In genomic region chr20:35226775-35227681, GRCh38 we compare ENCODE assay signal across 1 cellular context.
TF ChIP-seq lines count a peak whose summit lies in the region.

No MANE protein-coding gene starts in this region.

TF ChIP-seq in HepG2, 621 proteins besides CTCF, POLR2A, EP300 and RAD21 (continued from another document and continues in another):
- TF ChIP-seq, protein P1, sequence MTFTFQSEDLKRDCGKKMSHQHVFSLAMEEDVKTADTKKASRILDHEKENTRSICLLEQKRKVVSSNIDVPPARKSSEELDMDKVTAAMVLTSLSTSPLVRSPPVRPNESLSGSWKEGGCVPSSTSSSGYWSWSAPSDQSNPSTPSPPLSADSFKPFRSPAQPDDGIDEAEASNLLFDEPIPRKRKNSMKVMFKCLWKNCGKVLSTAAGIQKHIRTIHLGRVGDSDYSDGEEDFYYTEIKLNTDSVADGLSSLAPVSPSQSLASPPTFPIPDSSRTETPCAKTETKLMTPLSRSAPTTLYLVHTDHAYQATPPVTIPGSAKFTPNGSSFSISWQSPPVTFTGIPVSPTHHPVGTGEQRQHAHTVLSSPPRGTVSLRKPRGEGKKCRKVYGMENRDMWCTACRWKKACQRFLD (CRISPR knock-in tag; IDR thresholded peaks at IDR 0.05; ENCODE audit: borderline replicate concordance), result peak; percentile 94
- TF ChIP-seq STAT5B (CRISPR knock-in tag; IDR thresholded peaks at IDR 0.05) (peak; percentile 94), MXI1 (IDR thresholded peaks at IDR 0.05; ENCODE audit: borderline replicate concordance, low read depth, low read length) (peak; percentile 97), SRSF1 (optimal IDR thresholded peaks at IDR 0.05; ENCODE audit: low read depth, low read length) (no peak), ZNF260 (CRISPR knock-in tag; IDR thresholded peaks at IDR 0.05; ENCODE audit: borderline replicate concordance, low read depth) (no peak), SP4 (CRISPR knock-in tag; IDR thresholded peaks at IDR 0.05) (peak; percentile 65; the same call in 1 of the 2 replicates), ZNF552 (CRISPR knock-in tag; IDR thresholded peaks at IDR 0.05; ENCODE audit: borderline replicate concordance) (peak; percentile 85; the same call in 1 of the 2 replicates), PPARG (CRISPR knock-in tag; conservative IDR thresholded peaks at IDR 0.05) (peak; percentile 66; the same call in 1 of the 2 replicates), TRIM24 (CRISPR knock-in tag; IDR thresholded peaks at IDR 0.05) (no peak), PRDM10 (CRISPR knock-in tag; IDR thresholded peaks at IDR 0.05; ENCODE audit: low read depth) (peak; percentile 34; the same call in 1 of the 2 replicates), RFXAP (CRISPR knock-in tag; IDR thresholded peaks at IDR 0.05; ENCODE audit: borderline replicate concordance) (peak; percentile 91), MEIS2 (CRISPR knock-in tag; IDR thresholded peaks at IDR 0.05) (peak; percentile 98), ZNF343 (CRISPR knock-in tag; IDR thresholded peaks at IDR 0.05) (peak; percentile 83; the same call in 1 of the 2 replicates), PCBP2 (optimal IDR thresholded peaks at IDR 0.05; ENCODE audit: low read depth, low read length, poor library complexity, severe bottlenecking) (no peak), TMF1 (CRISPR knock-in tag; IDR thresholded peaks at IDR 0.05; ENCODE audit: low read depth) (peak; percentile 95), ZFP62 (CRISPR knock-in tag; IDR thresholded peaks at IDR 0.05) (no peak), ZFX (CRISPR knock-in tag; IDR thresholded peaks at IDR 0.05; ENCODE audit: low read depth) (peak; percentile 67), GATAD2A (CRISPR knock-in tag; IDR thresholded peaks at IDR 0.05) (no peak; the same call in 1 of the 2 replicates), BCL6 (CRISPR knock-in tag; IDR thresholded peaks at IDR 0.05) (peak; percentile 76), AGO1 (IDR thresholded peaks at IDR 0.05; ENCODE audit: low read depth, low read length, poor library complexity, severe bottlenecking) (no peak), CSRNP2 (CRISPR knock-in tag; conservative IDR thresholded peaks at IDR 0.05; ENCODE audit: low read depth) (no peak), FOXO4 (CRISPR knock-in tag; conservative IDR thresholded peaks at IDR 0.05) (peak; percentile 98), MED8 (CRISPR knock-in tag; IDR thresholded peaks at IDR 0.05; ENCODE audit: insufficient replicate concordance) (no peak), ZNF562 (CRISPR knock-in tag; IDR thresholded peaks at IDR 0.05; ENCODE audit: borderline replicate concordance) (no peak), CEBPG (CRISPR knock-in tag; IDR thresholded peaks at IDR 0.05) (no peak), ZNF891 (CRISPR knock-in tag; IDR thresholded peaks at IDR 0.05) (peak; percentile 92), ZNF512 (CRISPR knock-in tag; IDR thresholded peaks at IDR 0.05) (no peak), ZNF382 (CRISPR knock-in tag; IDR thresholded peaks at IDR 0.05; ENCODE audit: borderline replicate concordance) (no peak), ZNF160 (CRISPR knock-in tag; IDR thresholded peaks at IDR 0.05) (peak; percentile 96), REPIN1 (CRISPR knock-in tag; IDR thresholded peaks at IDR 0.05; ENCODE audit: borderline replicate concordance, low read depth) (peak; percentile 62; the same call in 1 of the 2 replicates), ZFP90 (CRISPR knock-in tag; IDR thresholded peaks at IDR 0.05; ENCODE audit: borderline replicate concordance) (peak; percentile 91), ZNF530 (CRISPR knock-in tag; IDR thresholded peaks at IDR 0.05; ENCODE audit: low read depth) (peak; percentile 88; the same call in 1 of the 2 replicates), SOX5 (CRISPR knock-in tag; IDR thresholded peaks at IDR 0.05; ENCODE audit: borderline replicate concordance) (no peak; the same call in 1 of the 2 replicates), ZMYM2 (CRISPR knock-in tag; IDR thresholded peaks at IDR 0.05) (no peak), ZNF780A (CRISPR knock-in tag; IDR thresholded peaks at IDR 0.05) (no peak; the same call in 1 of the 2 replicates), ZKSCAN5 (CRISPR knock-in tag; IDR thresholded peaks at IDR 0.05) (no peak), ZNF605 (CRISPR knock-in tag; IDR thresholded peaks at IDR 0.05) (no peak; the same call in 1 of the 2 replicates), ZMYM3 (CRISPR knock-in tag; IDR thresholded peaks at IDR 0.05) (no peak), ZKSCAN1 (IDR thresholded peaks at IDR 0.05; ENCODE audit: low read length) (no peak), TCF12 (IDR thresholded peaks at IDR 0.05) (no peak), TCF12 (CRISPR knock-in tag; IDR thresholded peaks at IDR 0.05) (peak; percentile 11; the same call in 1 of the 2 replicates), MXD4 (CRISPR knock-in tag; IDR thresholded peaks at IDR 0.05) (peak; percentile 99), ATF6 (CRISPR knock-in tag; conservative IDR thresholded peaks at IDR 0.05) (peak; percentile 99), MBNL3 (CRISPR knock-in tag; conservative IDR thresholded peaks at IDR 0.05) (no peak), ZKSCAN8 (CRISPR knock-in tag; IDR thresholded peaks at IDR 0.05; ENCODE audit: borderline replicate concordance) (no peak), ZNF441 (CRISPR knock-in tag; IDR thresholded peaks at IDR 0.05; ENCODE audit: borderline replicate concordance) (peak; percentile 95; the same call in 1 of the 2 replicates), ZNF253 (CRISPR knock-in tag; IDR thresholded peaks at IDR 0.05; ENCODE audit: borderline replicate concordance) (peak; percentile 94; the same call in 1 of the 2 replicates), SKI (IDR thresholded peaks at IDR 0.05; ENCODE audit: partially characterized antibody) (peak; percentile 37), MEIS1 (CRISPR knock-in tag; IDR thresholded peaks at IDR 0.05; ENCODE audit: borderline replicate concordance) (peak; percentile 59; the same call in 1 of the 2 replicates), ZNF607 (CRISPR knock-in tag; IDR thresholded peaks at IDR 0.05; ENCODE audit: borderline replicate concordance) (peak; percentile 99), ZNF670 (CRISPR knock-in tag; IDR thresholded peaks at IDR 0.05; ENCODE audit: borderline replicate concordance) (peak; percentile 93; the same call in 1 of the 2 replicates), ZNF652 (CRISPR knock-in tag; IDR thresholded peaks at IDR 0.05; ENCODE audit: borderline replicate concordance, low read depth) (no peak), SP5 (CRISPR knock-in tag; IDR thresholded peaks at IDR 0.05; ENCODE audit: borderline replicate concordance, low read depth) (no peak), PAF1 (CRISPR knock-in tag; IDR thresholded peaks at IDR 0.05) (no peak), ZBTB42 (CRISPR knock-in tag; IDR thresholded peaks at IDR 0.05) (peak; percentile 80; the same call in 1 of the 2 replicates), ZNF788 (CRISPR knock-in tag; IDR thresholded peaks at IDR 0.05; ENCODE audit: borderline replicate concordance) (peak; percentile 68; the same call in 1 of the 2 replicates), CBFB (CRISPR knock-in tag; IDR thresholded peaks at IDR 0.05) (peak; percentile 66; the same call in 1 of the 2 replicates), SMAD1 (CRISPR knock-in tag; IDR thresholded peaks at IDR 0.05; ENCODE audit: borderline replicate concordance, low read depth) (no peak)
- TF ChIP-seq, protein P2, sequence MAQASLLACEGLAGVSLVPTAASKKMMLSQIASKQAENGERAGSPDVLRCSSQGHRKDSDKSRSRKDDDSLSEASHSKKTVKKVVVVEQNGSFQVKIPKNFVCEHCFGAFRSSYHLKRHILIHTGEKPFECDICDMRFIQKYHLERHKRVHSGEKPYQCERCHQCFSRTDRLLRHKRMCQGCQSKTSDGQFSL (CRISPR knock-in tag; IDR thresholded peaks at IDR 0.05), result peak; percentile 69; the same call in 1 of the 2 replicates
- TF ChIP-seq, protein P3, sequence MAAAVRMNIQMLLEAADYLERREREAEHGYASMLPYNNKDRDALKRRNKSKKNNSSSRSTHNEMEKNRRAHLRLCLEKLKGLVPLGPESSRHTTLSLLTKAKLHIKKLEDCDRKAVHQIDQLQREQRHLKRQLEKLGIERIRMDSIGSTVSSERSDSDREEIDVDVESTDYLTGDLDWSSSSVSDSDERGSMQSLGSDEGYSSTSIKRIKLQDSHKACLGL (CRISPR knock-in tag; IDR thresholded peaks at IDR 0.05), result peak; percentile 99
- TF ChIP-seq, protein P4, sequence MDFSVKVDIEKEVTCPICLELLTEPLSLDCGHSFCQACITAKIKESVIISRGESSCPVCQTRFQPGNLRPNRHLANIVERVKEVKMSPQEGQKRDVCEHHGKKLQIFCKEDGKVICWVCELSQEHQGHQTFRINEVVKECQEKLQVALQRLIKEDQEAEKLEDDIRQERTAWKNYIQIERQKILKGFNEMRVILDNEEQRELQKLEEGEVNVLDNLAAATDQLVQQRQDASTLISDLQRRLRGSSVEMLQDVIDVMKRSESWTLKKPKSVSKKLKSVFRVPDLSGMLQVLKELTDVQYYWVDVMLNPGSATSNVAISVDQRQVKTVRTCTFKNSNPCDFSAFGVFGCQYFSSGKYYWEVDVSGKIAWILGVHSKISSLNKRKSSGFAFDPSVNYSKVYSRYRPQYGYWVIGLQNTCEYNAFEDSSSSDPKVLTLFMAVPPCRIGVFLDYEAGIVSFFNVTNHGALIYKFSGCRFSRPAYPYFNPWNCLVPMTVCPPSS (IDR thresholded peaks at IDR 0.05), result no peak
